9 cellular contexts compared by ENCODE assay signal in genomic region chr7:24786941-24787340, GRCh38. TPM values are rescaled to one million over a fixed set of nuclear protein-coding genes. Genes with fewer than 3 reads are reported as not detected.
DNase-seq lines count a peak whose midpoint lies in the region; ATAC-seq, FAIRE-seq and TF ChIP-seq lines count a peak whose summit lies in the region.
"Had no signal": no experiment of that assay in that cellular context is flagged by ENCODE, and none has a peak within 500 bp of the region (broad histone marks: within the 10 kb centered on the region; RNA-seq: fewer than 3 reads in every experiment).

No MANE protein-coding gene starts in this region.

- CTCF ChIA-PET in HepG2 (lab: Yijun Ruan, JAX; ENCODE audit: low intra/inter-chr PET ratio, low total read pairs): no interaction called here

- no peak overlapping the region for H3K4me3 ChIP-seq in bronchial epithelial cell (ENCODE audit: low read depth, low read length)
- H3K4me3 ChIP-seq in skeletal muscle cell (ENCODE audit: low read depth, low read length): no peak overlapping the region
- no peak overlapping the region for H3K4me3 ChIP-seq in HepG2 (replicated peaks in 1 of 3; ENCODE audit: insufficient read depth in 1 of 3, low read depth in 2 of 3, low read length in 3 of 3)

- DNase-seq in NK-92 treated with Interleukin-12 subunit alpha and Interleukin-12 subunit beta, amount 100 ng/mL, for 24 hours (lab: John Stamatoyannopoulos, UW): peak; percentile 18
- DNase-seq in NK-92 (lab: John Stamatoyannopoulos, UW; ENCODE audit: unreplicated experiment) (no peak), NCI-H460 (ENCODE audit: extremely low read depth, low read depth) (peak; percentile 32), bronchial epithelial cell (ENCODE audit: low read depth) (peak; percentile 95), skeletal muscle cell (ENCODE audit: low read depth) (peak; percentile 91), NCI-H345 treated with DMSO at 0.1 percent for 48 hours (lab: John Stamatoyannopoulos, UW; ENCODE audit: unreplicated experiment) (no peak), NAMALWA (ENCODE audit: low spot score) (no peak), HepG2 (ENCODE audit: low spot score) (no peak)

- TF ChIP-seq EP300 in HepG2 (IDR thresholded peaks at IDR 0.05; ENCODE audit: low read depth in 2 of 2, low read length in 2 of 2) (no peak), HepG2 (CRISPR knock-in tag; IDR thresholded peaks at IDR 0.05; ENCODE audit: borderline replicate concordance) (no peak)

- WGBS in HepG2 (ENCODE audit: low lambda C conversion rate): 79% methylated on average over 5 of the region's 5 CpGs

- H3K27ac ChIP-seq in HepG2 (ENCODE audit: extremely low read length, insufficient read depth, low read length): no peak overlapping the region

- no peak overlapping the region for H2AFZ ChIP-seq in HepG2 (ENCODE audit: low read length)

- ATAC-seq in HepG2: no peak

- no peak overlapping the region for H3K9ac ChIP-seq in HepG2 (ENCODE audit: insufficient read depth, low read depth, low read length)

- peaks cover 6% of the 10 kb centered on the region for H3K79me2 ChIP-seq in HepG2 (ENCODE audit: insufficient read depth, low read length)

- peaks cover 10% of the 10 kb centered on the region; the same call in 1 of the 2 replicates for H3K9me3 ChIP-seq in HepG2 (ENCODE audit: low read length)

- intact Hi-C loops in HepG2 (cut with micrococcal nuclease; ENCODE audit: unreplicated experiment): no loop called here

- no peak for TF ChIP-seq RAD21 in HepG2 (CRISPR knock-in tag; IDR thresholded peaks at IDR 0.05)

- TF ChIP-seq CTCF in bronchial epithelial cell (IDR thresholded peaks at IDR 0.05; ENCODE audit: insufficient read depth, low read length, severe bottlenecking) (no peak), HepG2 (CRISPR knock-in tag; IDR thresholded peaks at IDR 0.05) (no peak)

- in situ Hi-C loops in HepG2 (cut with HindIII; ENCODE audit: extremely low pct_ligation_motif_present, low pct_unique_long_range_greater_than_20kb): no loop called here

- no peak for TF ChIP-seq POLR2A in HepG2 (IDR thresholded peaks at IDR 0.05; ENCODE audit: insufficient read depth in 1 of 2, low read depth in 2 of 2, low read length in 2 of 2)

- H3K4me1 ChIP-seq in HepG2 (ENCODE audit: insufficient read depth, low read length): peaks cover 10% of the 10 kb centered on the region; the same call in 1 of the 2 replicates

- POLR2A ChIA-PET in HepG2 (lab: Yijun Ruan, JAX): no interaction called here

- no TSS peak for BruUV-seq in HepG2 (replicated peaks; lab: Mats Ljungman, UMichigan)

- H3K36me3 ChIP-seq in bronchial epithelial cell (ENCODE audit: control insufficient read depth, insufficient read depth, low read length): no peaks in the 10 kb centered on the region
- no peaks in the 10 kb centered on the region; a peak in 1 of 5 replicates for H3K36me3 ChIP-seq in HepG2 (replicated peaks in 1 of 2; ENCODE audit: control insufficient read depth in 1 of 2, insufficient read depth in 2 of 2, low read length in 2 of 2)

- no peak overlapping the region for H3K4me2 ChIP-seq in HepG2 (ENCODE audit: low read depth, low read length)

- FAIRE-seq in bronchial epithelial cell (lab: Jason Lieb, UNC) (peak; percentile 36), HepG2 (lab: Jason Lieb, UNC) (no peak)
- FAIRE-seq: A204.1 had no signal

- no peaks in the 10 kb centered on the region for H3K27me3 ChIP-seq in bronchial epithelial cell (ENCODE audit: control insufficient read depth, insufficient read depth, low read length)
- H3K27me3 ChIP-seq in HepG2 (ENCODE audit: control insufficient read depth in 1 of 2, insufficient read depth in 2 of 2, low read length in 2 of 2): no peaks in the 10 kb centered on the region

- H4K20me1 ChIP-seq in HepG2 (ENCODE audit: insufficient read depth, low read length): no peaks in the 10 kb centered on the region; the same call in 1 of the 2 replicates

TF ChIP-seq in HepG2, 621 proteins besides CTCF, POLR2A, EP300 and RAD21:
- TF ChIP-seq ZNF44 (CRISPR knock-in tag; IDR thresholded peaks at IDR 0.05) (no peak), ZNF570 (CRISPR knock-in tag; IDR thresholded peaks at IDR 0.05; ENCODE audit: borderline replicate concordance) (no peak), PAWR (CRISPR knock-in tag; IDR thresholded peaks at IDR 0.05; ENCODE audit: borderline replicate concordance) (no peak), ZKSCAN8 (CRISPR knock-in tag; IDR thresholded peaks at IDR 0.05; ENCODE audit: borderline replicate concordance) (no peak), ZNF121 (CRISPR knock-in tag; IDR thresholded peaks at IDR 0.05) (no peak), ATM (IDR thresholded peaks at IDR 0.05; ENCODE audit: borderline replicate concordance) (no peak), ATF6 (CRISPR knock-in tag; conservative IDR thresholded peaks at IDR 0.05) (no peak), TEF (CRISPR knock-in tag; IDR thresholded peaks at IDR 0.05) (no peak), ATF4 (CRISPR knock-in tag; IDR thresholded peaks at IDR 0.05) (no peak), ATF3 (CRISPR knock-in tag; IDR thresholded peaks at IDR 0.05) (no peak), ZNF543 (CRISPR knock-in tag; IDR thresholded peaks at IDR 0.05) (no peak), ZNF251 (CRISPR knock-in tag; IDR thresholded peaks at IDR 0.05) (no peak)

RNA-seq across cellular contexts. Expression of gene GSDME, which starts 29.7 kb away (rescaled TPM):
- total RNA-seq in NCI-H460 (2014; rRNA removed; shearing (Covaris generic)): 3.5 and 6.5 TPM in 2 replicates
- polyA plus RNA-seq in NCI-H460 (2014; cell fraction: nucleus; rRNA removed): 2.7 and 15.2 TPM in 2 replicates
- total RNA-seq in bronchial epithelial cell (63.7 and 79.4 TPM in 2 replicates), HepG2 (2016; rRNA removed; fragmentation: Illumina TruSeq; extraction: Trizol) (19.2 and 30.0 TPM in 2 replicates)
- 3.4 and 5.0 TPM in 2 replicates for total RNA-seq in HepG2 (2016; cell fraction: cytosol; rRNA removed; fragmentation: Illumina TruSeq; extraction: Trizol; ENCODE audit: low read depth)
- total RNA-seq in HepG2 (2016; cell fraction: insoluble cytoplasmic fraction; rRNA removed; fragmentation: Illumina TruSeq; extraction: Trizol): 20.2 and 27.5 TPM in 2 replicates
- 8.4 and 9.3 TPM in 2 replicates for total RNA-seq in HepG2 (2016; cell fraction: membrane; rRNA removed; fragmentation: Illumina TruSeq; extraction: Trizol)
- total RNA-seq in HepG2 (2016; cell fraction: nucleus; rRNA removed; fragmentation: Illumina TruSeq; extraction: Trizol): 15.5 and 19.2 TPM in 2 replicates
- 27.2 and 28.2 TPM in 2 replicates for polyA plus RNA-seq in HepG2 (2011; rRNA removed)
- 21.7 and 24.2 TPM in 2 replicates for polyA plus RNA-seq in HepG2 (2011; cell fraction: cytosol; rRNA removed)
- polyA plus RNA-seq in HepG2 (2011; cell fraction: nucleus; rRNA removed): 56.7 and 59.2 TPM in 2 replicates
- 16.9 and 17.5 TPM in 2 replicates for polyA plus RNA-seq in HepG2 (2012)
- polyA plus RNA-seq in HepG2 (2016; cell fraction: cytosol; fragmentation: Illumina TruSeq; extraction: Trizol; ENCODE audit: low read depth): 2.6 and 3.4 TPM in 2 replicates
- 35.8 and 38.3 TPM in 2 replicates for polyA plus RNA-seq in HepG2 (2016; cell fraction: insoluble cytoplasmic fraction; fragmentation: Illumina TruSeq; extraction: Trizol; ENCODE audit: low read depth)
- 6.0 and 6.2 TPM in 2 replicates for polyA plus RNA-seq in HepG2 (2016; cell fraction: membrane; fragmentation: Illumina TruSeq; extraction: Trizol; ENCODE audit: low read depth)
- polyA plus RNA-seq in HepG2 (2016; cell fraction: nucleus; fragmentation: Illumina TruSeq; extraction: Trizol; ENCODE audit: insufficient read depth, low read depth): 30.3 and 31.2 TPM in 2 replicates
- 30.0 and 31.2 TPM in 2 replicates for polyA minus RNA-seq in HepG2 (2011; rRNA and poly(A)+ RNA removed; ENCODE audit: low replicate concordance)
- 7.8 and 10.8 TPM in 2 replicates for polyA minus RNA-seq in HepG2 (2011; cell fraction: cytosol; rRNA and poly(A)+ RNA removed)
- 47.3 and 58.2 TPM in 2 replicates for polyA minus RNA-seq in HepG2 (2011; cell fraction: nucleus; rRNA and poly(A)+ RNA removed)

Comparison
In these comparisons a context has a peak if more than half of its experiments do, and no peak if none do; other contexts are left out.
1. DNase-seq: peak in NK-92 treated with Interleukin-12 subunit alpha and Interleukin-12 subunit beta, amount 100 ng/mL, for 24 hours (single experiment), NCI-H460 (single experiment), bronchial epithelial cell (single experiment) and skeletal muscle cell (single experiment); none in NK-92 (single experiment), NCI-H345 treated with DMSO at 0.1 percent for 48 hours (single experiment), NAMALWA (single experiment) and HepG2 (single experiment).